In genomic region chr20:45890077-45890996, GRCh38 we compare ENCODE assay signal across 8 cellular contexts. TPM values are rescaled to one million over a fixed set of nuclear protein-coding genes. Genes with fewer than 3 reads are reported as not detected.
A peak's percentile ranks its signal among the peaks of the same experiment; 100 is the strongest.
DNase-seq lines count a peak whose midpoint lies in the region; ATAC-seq, FAIRE-seq and TF ChIP-seq lines count a peak whose summit lies in the region.

No MANE protein-coding gene starts in this region.

- no peak for TF ChIP-seq POLR2A in H54 (IDR thresholded peaks at IDR 0.05; ENCODE audit: low read depth, low read length)

- peak overlapping the region; percentile 69 to 88 (median 74) for H3K4me3 ChIP-seq in heart right ventricle
- H3K4me3 ChIP-seq in parathyroid adenoma (ENCODE audit: low read depth, low read length) = peak overlapping the region; percentile 92

- H2AFZ ChIP-seq in parathyroid adenoma = peak overlapping the region; percentile 84

- no peak overlapping the region for H3K9ac ChIP-seq in parathyroid adenoma

- 1% methylated on average over 79 of the region's 79 CpGs for WGBS in heart right ventricle, 2 donors

- H3K4me1 ChIP-seq in heart right ventricle (peaks cover 10 to 49% (median 30%) of the 10 kb centered on the region in 9 donors), parathyroid adenoma (peaks cover 3% of the 10 kb centered on the region)

- H3K9me3 ChIP-seq in heart right ventricle (no peaks in the 10 kb centered on the region), parathyroid adenoma (ENCODE audit: control insufficient read depth, low read length) (no peaks in the 10 kb centered on the region)

- peak; percentile 74 for DNase-seq in GM13976 (ENCODE audit: low spot score)
- DNase-seq in RPMI8226 = peak; percentile 47
- DNase-seq in anterior cingulate cortex (lab: John Stamatoyannopoulos, UW) = peak in 53 of 58 donors; percentile 8 to 74 (median 49)
- peak; percentile 81 to 87 for DNase-seq in heart right ventricle
- DNase-seq in H54 (ENCODE audit: insufficient read length, low spot score) = no peak

- intact Hi-C loops in heart right ventricle (cut with DNase I) = loop anchor here in 6 of 10 donors (2.0 to 10.0 kb wide), 5 partner anchors 20 to 80 kb away; partner anchors contain the start of gene PCIF1 (in 5 of the 6)

- H3K79me2 ChIP-seq in parathyroid adenoma = no peaks in the 10 kb centered on the region

- H3K4me2 ChIP-seq in parathyroid adenoma (ENCODE audit: low read length) = peak overlapping the region; percentile 97

- no peaks in the 10 kb centered on the region for H3K27me3 ChIP-seq in heart right ventricle
- no peaks in the 10 kb centered on the region for H3K27me3 ChIP-seq in parathyroid adenoma (ENCODE audit: control insufficient read depth, insufficient read depth, low read length)

- peak overlapping the region; percentile 78 to 97 (median 92) for H3K27ac ChIP-seq in heart right ventricle
- peak overlapping the region; percentile 47 for H3K27ac ChIP-seq in parathyroid adenoma

- in situ Hi-C loops in GM13976 (cut with MboI; ENCODE audit: low sequenced_read_pairs, unreplicated experiment) = no loop called here

- H3K36me3 ChIP-seq in heart right ventricle (peaks cover 0 to 67% (median 24%) of the 10 kb centered on the region in 9 donors), parathyroid adenoma (ENCODE audit: control insufficient read depth, insufficient read depth, low read length) (no peaks in the 10 kb centered on the region)

- TF ChIP-seq CTCF in GM13976 (IDR thresholded peaks at IDR 0.05; ENCODE audit: borderline replicate concordance, control extremely low read depth, extremely low read depth, insufficient read depth, missing control alignments) (peak; percentile 40), heart right ventricle (IDR thresholded peaks at IDR 0.05) (peak; percentile 50 to 86 (median 72)), parathyroid adenoma (IDR thresholded peaks at IDR 0.05) (peak; percentile 60)

- FAIRE-seq in H54 (lab: Jason Lieb, UNC) = no peak

- ATAC-seq in HG03439 (IDR thresholded peaks at IDR 0.05; ENCODE audit: unreplicated experiment) (peak; percentile 4), heart right ventricle (peak; percentile 73 to 88 (median 82)), GM21717 (IDR thresholded peaks at IDR 0.05; ENCODE audit: unreplicated experiment) (no peak)

RNA-seq across cellular contexts. Expression of gene NEURL2, which starts 0.7 kb away (rescaled TPM):
- total RNA-seq in heart right ventricle = 10 to 100 TPM in 1 of 10 donors, 1 to 10 TPM in 9; 6.2 to 11.1 (median 8.3) TPM
- polyA plus RNA-seq in heart right ventricle = 1 to 10 TPM; 3.3 to 7.2 TPM

RNA-seq across cellular contexts. Expression of gene CTSA, which starts 0.8 kb away (rescaled TPM):
- total RNA-seq in heart right ventricle = 100 to 1,000 TPM in 8 of 10 donors, 10 to 100 TPM in 2; 75.1 to 173 (median 112) TPM
- 10 to 100 TPM; 77.4 to 98.7 TPM for polyA plus RNA-seq in heart right ventricle

RNA-seq across cellular contexts. Expression of gene SPATA25, which starts 2.9 kb away (rescaled TPM):
- 1 to 10 TPM; 1.0 to 3.1 (median 2.0) TPM for total RNA-seq in heart right ventricle
- polyA plus RNA-seq in heart right ventricle = 1 to 10 TPM in 1 of 2 donors, under 1 TPM in 1; 0.65 to 4.3 TPM

RNA-seq across cellular contexts. Expression of gene ZSWIM1, which starts 9.3 kb away (rescaled TPM):
- 10 to 100 TPM in 6 of 10 donors, 1 to 10 TPM in 4; 9.2 to 12.0 (median 10.4) TPM for total RNA-seq in heart right ventricle
- 1 to 10 TPM; 3.8 to 4.9 TPM for polyA plus RNA-seq in heart right ventricle

RNA-seq across cellular contexts. Expression of gene PLTP, which starts 21.6 kb away (rescaled TPM):
- 100 to 1,000 TPM in 2 of 10 donors, 10 to 100 TPM in 8; 10.7 to 230 (median 32.7) TPM for total RNA-seq in heart right ventricle
- polyA plus RNA-seq in heart right ventricle = 10 to 100 TPM; 39.2 to 55.8 TPM
